1 cellular context compared by ENCODE assay signal in genomic region chr12:57479043-57479375, GRCh38.
TF ChIP-seq lines count a peak whose summit lies in the region.

No MANE protein-coding gene starts in this region.

TF ChIP-seq in H1, 55 proteins besides CTCF, POLR2A, EP300 and RAD21:
- TF ChIP-seq NRF1 (IDR thresholded peaks at IDR 0.05; ENCODE audit: low read depth, low read length) (no peak), SP4 (IDR thresholded peaks at IDR 0.05; ENCODE audit: low read length) (no peak), CREB1 (IDR thresholded peaks at IDR 0.05) (no peak), KDM5A (IDR thresholded peaks at IDR 0.05; ENCODE audit: low read length) (no peak), PHF8 (conservative IDR thresholded peaks at IDR 0.05; ENCODE audit: low read depth, low read length) (no peak), CTBP2 (IDR thresholded peaks at IDR 0.05; ENCODE audit: borderline replicate concordance, insufficient read depth, insufficient read length, low read length) (no peak), USF2 (IDR thresholded peaks at IDR 0.05; ENCODE audit: low read length) (no peak), TAF1 (IDR thresholded peaks at IDR 0.05; ENCODE audit: low read depth, low read length) (no peak), SIN3A (conservative IDR thresholded peaks at IDR 0.05 in 1 of 2, IDR thresholded peaks at IDR 0.05 in 1 of 2; ENCODE audit: low read depth in 1 of 2, low read length in 2 of 2) (no peak), RXRA (IDR thresholded peaks at IDR 0.05; ENCODE audit: insufficient read depth, low read depth, low read length) (no peak), EGR1 (IDR thresholded peaks at IDR 0.05; ENCODE audit: borderline replicate concordance, low read depth, low read length) (no peak), TEAD4 (IDR thresholded peaks at IDR 0.05; ENCODE audit: low read depth, low read length) (no peak), SIRT6 (IDR thresholded peaks at IDR 0.05; ENCODE audit: low read length) (no peak), MAFK (IDR thresholded peaks at IDR 0.05; ENCODE audit: low read depth, low read length) (no peak), CHD1 (IDR thresholded peaks at IDR 0.05; ENCODE audit: low read depth, low read length) (no peak), KDM1A (IDR thresholded peaks at IDR 0.05; ENCODE audit: borderline replicate concordance, low read length) (no peak), RNF2 (IDR thresholded peaks at IDR 0.05; ENCODE audit: borderline replicate concordance, low read depth, low read length, missing control alignments, poor library complexity, severe bottlenecking) (no peak)
- TF ChIP-seq, protein P1, sequence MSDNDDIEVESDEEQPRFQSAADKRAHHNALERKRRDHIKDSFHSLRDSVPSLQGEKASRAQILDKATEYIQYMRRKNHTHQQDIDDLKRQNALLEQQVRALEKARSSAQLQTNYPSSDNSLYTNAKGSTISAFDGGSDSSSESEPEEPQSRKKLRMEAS (IDR thresholded peaks at IDR 0.05) = no peak
- TF ChIP-seq, protein P2, sequence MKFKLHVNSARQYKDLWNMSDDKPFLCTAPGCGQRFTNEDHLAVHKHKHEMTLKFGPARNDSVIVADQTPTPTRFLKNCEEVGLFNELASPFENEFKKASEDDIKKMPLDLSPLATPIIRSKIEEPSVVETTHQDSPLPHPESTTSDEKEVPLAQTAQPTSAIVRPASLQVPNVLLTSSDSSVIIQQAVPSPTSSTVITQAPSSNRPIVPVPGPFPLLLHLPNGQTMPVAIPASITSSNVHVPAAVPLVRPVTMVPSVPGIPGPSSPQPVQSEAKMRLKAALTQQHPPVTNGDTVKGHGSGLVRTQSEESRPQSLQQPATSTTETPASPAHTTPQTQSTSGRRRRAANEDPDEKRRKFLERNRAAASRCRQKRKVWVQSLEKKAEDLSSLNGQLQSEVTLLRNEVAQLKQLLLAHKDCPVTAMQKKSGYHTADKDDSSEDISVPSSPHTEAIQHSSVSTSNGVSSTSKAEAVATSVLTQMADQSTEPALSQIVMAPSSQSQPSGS (IDR thresholded peaks at IDR 0.05; ENCODE audit: low read length) = no peak
